9 cellular contexts compared by ENCODE assay signal in the genomic region with DNA sequence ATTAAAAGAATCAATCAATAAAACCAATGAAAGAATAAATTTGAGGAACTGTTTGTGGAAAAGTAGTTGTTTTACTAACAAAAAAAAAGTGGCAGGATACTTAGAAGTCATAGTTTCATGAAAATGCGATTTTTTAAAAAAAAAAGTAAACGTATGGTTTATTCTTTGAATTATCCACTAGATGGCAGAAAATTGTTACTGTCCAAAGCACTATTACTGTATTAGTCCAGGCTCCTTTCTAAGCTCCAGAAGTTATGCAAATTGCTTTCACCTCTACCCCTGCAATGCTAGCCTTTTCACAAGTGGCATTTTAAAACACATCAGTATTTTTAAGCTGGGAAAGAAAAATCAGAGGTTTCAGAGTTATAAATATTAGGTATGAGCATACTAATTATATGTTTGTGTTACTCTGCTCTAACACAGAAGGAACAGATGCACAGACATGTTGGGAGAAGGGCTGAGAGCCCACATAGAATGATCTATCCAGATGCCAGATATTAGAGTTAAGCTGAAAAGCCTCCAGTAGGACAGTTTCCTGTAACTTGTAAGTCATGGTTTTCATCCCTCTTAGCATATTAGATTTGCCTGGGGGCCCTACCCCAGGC.
DNase-seq lines count a peak whose midpoint lies in the region; ATAC-seq, FAIRE-seq and TF ChIP-seq lines count a peak whose summit lies in the region.
"Had no signal": no experiment of that assay in that cellular context is flagged by ENCODE, and none has a peak within 500 bp of the region (broad histone marks: within the 10 kb centered on the region; RNA-seq: fewer than 3 reads in every experiment).

No MANE protein-coding gene starts in this region.

- no peaks in the 10 kb centered on the region for H3K27me3 Mint-ChIP-seq in endothelial cell (ENCODE audit: unreplicated experiment)

- H3K27ac Mint-ChIP-seq in endothelial cell (ENCODE audit: unreplicated experiment): no peak overlapping the region

- H3K4me3 Mint-ChIP-seq in endothelial cell (ENCODE audit: unreplicated experiment): no peak overlapping the region

- no peaks in the 10 kb centered on the region for H3K36me3 ChIP-seq in osteoblast (ENCODE audit: insufficient read depth, low read length)
- H3K36me3 ChIP-seq: BLaER1 treated with 17β-estradiol and CSF1 and Interleukin-3, amounts not matched to agents 10 nM and 100 nM had no signal

- no peaks in the 10 kb centered on the region for H4K20me1 ChIP-seq in osteoblast (ENCODE audit: insufficient read depth, low read length)
- H4K20me1 ChIP-seq: BLaER1 treated with 17β-estradiol and CSF1 and Interleukin-3, amounts not matched to agents 10 nM and 100 nM had no signal

- no peaks in the 10 kb centered on the region for H3K36me3 Mint-ChIP-seq in endothelial cell (ENCODE audit: low read depth, unreplicated experiment)

- TF ChIP-seq POLR2A in H54 (IDR thresholded peaks at IDR 0.05; ENCODE audit: low read depth, low read length): no peak

- no peak overlapping the region for H3K27ac ChIP-seq in osteoblast (ENCODE audit: low read depth, low read length)
- H3K27ac ChIP-seq: BLaER1 treated with 17β-estradiol and CSF1 and Interleukin-3, amounts not matched to agents 10 nM and 100 nM had no signal

- H3K9me3 ChIP-seq in osteoblast (ENCODE audit: low read depth, low read length): no peaks in the 10 kb centered on the region
- H3K9me3 ChIP-seq: BLaER1 treated with 17β-estradiol and CSF1 and Interleukin-3, amounts not matched to agents 10 nM and 100 nM had no signal

- H3K4me1 ChIP-seq in osteoblast (ENCODE audit: insufficient read depth, low read length): no peaks in the 10 kb centered on the region

- no peaks in the 10 kb centered on the region for H3K27me3 ChIP-seq in osteoblast (ENCODE audit: insufficient read depth, low read length)
- H3K27me3 ChIP-seq: BLaER1 treated with 17β-estradiol and CSF1 and Interleukin-3, amounts not matched to agents 10 nM and 100 nM had no signal

- no peaks in the 10 kb centered on the region for H3K9me3 Mint-ChIP-seq in endothelial cell (ENCODE audit: unreplicated experiment)

- no peaks in the 10 kb centered on the region for H3K79me2 ChIP-seq in osteoblast (ENCODE audit: insufficient read depth, low read length)

- DNase-seq in NCI-H510A treated with DMSO at 0.1 percent for 48 hours (lab: John Stamatoyannopoulos, UW) (peak; percentile 32), NCI-H510A (lab: John Stamatoyannopoulos, UW) (no peak), HuH-7 (ENCODE audit: low spot score) (peak; percentile 22), OCI-M1 (lab: John Stamatoyannopoulos, UW) (peak; percentile 73), endothelial cell (ENCODE audit: low spot score) (no peak), osteoblast (ENCODE audit: insufficient read length, low spot score, missing footprints) (no peak), H54 (ENCODE audit: insufficient read length, low spot score) (no peak)

- peak; percentile 95 for ATAC-seq in GM21737 (IDR thresholded peaks at IDR 0.05; ENCODE audit: unreplicated experiment)

- no peak overlapping the region for H3K4me3 ChIP-seq in osteoblast (ENCODE audit: insufficient read depth, low read length)
- H3K4me3 ChIP-seq: BLaER1 treated with 17β-estradiol and CSF1 and Interleukin-3, amounts not matched to agents 10 nM and 100 nM had no signal

- FAIRE-seq in H54 (lab: Jason Lieb, UNC): no peak

- H2AFZ ChIP-seq in osteoblast (ENCODE audit: low read length): no peak overlapping the region

- H3K4me2 ChIP-seq in osteoblast (ENCODE audit: insufficient read depth, low read length): no peak overlapping the region
- H3K4me2 ChIP-seq: BLaER1 treated with 17β-estradiol and CSF1 and Interleukin-3, amounts not matched to agents 10 nM and 100 nM had no signal

- TF ChIP-seq CTCF in endothelial cell (IDR thresholded peaks at IDR 0.05; ENCODE audit: unreplicated experiment) (peak; percentile 44), osteoblast (IDR thresholded peaks at IDR 0.05; ENCODE audit: extremely low read depth, low read depth, low read length) (peak; percentile 35)

- peaks cover 3% of the 10 kb centered on the region for H3K4me1 Mint-ChIP-seq in endothelial cell (ENCODE audit: unreplicated experiment)

Comparison
In these comparisons a context has a peak if more than half of its experiments do, and no peak if none do; other contexts are left out.
1. DNase-seq: peak in NCI-H510A treated with DMSO at 0.1 percent for 48 hours (single experiment), HuH-7 (single experiment) and OCI-M1 (single experiment); none in NCI-H510A (single experiment), endothelial cell (single experiment), osteoblast (single experiment) and H54 (single experiment).